Comparison of ENCODE assay signal across 12 cellular contexts in genomic region chr6:108621117-108621516, GRCh38.
A peak's percentile ranks its signal among the peaks of the same experiment; 100 is the strongest.
DNase-seq lines count a peak whose midpoint lies in the region; ATAC-seq and TF ChIP-seq lines count a peak whose summit lies in the region.
"Had no signal": no experiment of that assay in that cellular context is flagged by ENCODE, and none has a peak within 500 bp of the region (broad histone marks: within the 10 kb centered on the region; RNA-seq: fewer than 3 reads in every experiment).

No MANE protein-coding gene starts in this region.

- intact Hi-C loops in activated T-helper 2 cell treated with anti-CD3 and anti-CD28 coated beads, Interferon-gamma antibody, Interleukin-2, Interleukin-4, amounts not matched to agents 10 μg/mL and 5 μg/mL and 100 μg/mL, durations not matched to agents 14 hours and 24 hours and 36 hours (cut with micrococcal nuclease): no loop called here

- peaks cover 74 to 94% of the 10 kb centered on the region in 2 experiments for H3K4me1 ChIP-seq in neutrophil (ENCODE audit: control insufficient read depth in 1 of 2, insufficient read depth in 1 of 2, low read depth in 1 of 2, low read length in 1 of 2)

- peaks cover 59% of the 10 kb centered on the region for H3K4me1 Mint-ChIP-seq in central memory CD8-positive, alpha-beta T cell
- H3K4me1 Mint-ChIP-seq in activated T-helper 2 cell treated with anti-CD3 and anti-CD28 coated beads, Interferon-gamma antibody, Interleukin-2, Interleukin-4, amounts not matched to agents 10 μg/mL and 5 μg/mL and 100 μg/mL, durations not matched to agents 14 hours and 24 hours and 36 hours (ENCODE audit: low read depth): peaks cover 10% of the 10 kb centered on the region

- no peak for TF ChIP-seq CTCF in neutrophil (IDR thresholded peaks at IDR 0.05)

- H3K9me3 Mint-ChIP-seq in central memory CD8-positive, alpha-beta T cell: no peaks in the 10 kb centered on the region
- no peaks in the 10 kb centered on the region for H3K9me3 Mint-ChIP-seq in activated T-helper 2 cell treated with anti-CD3 and anti-CD28 coated beads, Interferon-gamma antibody, Interleukin-2, Interleukin-4, amounts not matched to agents 10 μg/mL and 5 μg/mL and 100 μg/mL, durations not matched to agents 14 hours and 24 hours and 36 hours
- H3K9me3 Mint-ChIP-seq: activated naive CD8-positive, alpha-beta T cell treated with anti-CD3 and anti-CD28 coated beads, Interleukin-2, amount 10 ng/mL, durations not matched to agents 7 days and 5 days; naive B cell; stimulated activated naive CD8-positive, alpha-beta T cell treated with anti-CD3 and anti-CD28 coated beads, Interleukin-15, amount 100 ng/mL, for 72 hours had no signal

- peak overlapping the region; percentile 91 for H3K27ac ChIP-seq in neutrophil

- DNase-seq in AG20443 (ENCODE audit: low spot score) (peak; percentile 80), HK-2 (ENCODE audit: unreplicated experiment) (peak; percentile 65), NCI-H2227 treated with DMSO at 0.1 percent for 48 hours (lab: John Stamatoyannopoulos, UW) (no peak), SW 1271 (lab: John Stamatoyannopoulos, UW) (no peak)
- DNase-seq in central memory CD8-positive, alpha-beta T cell (ENCODE audit: low spot score in 2 of 2): no peak
- no peak for DNase-seq in activated T-helper 2 cell treated with anti-CD3 and anti-CD28 coated beads, Interferon-gamma antibody, Interleukin-2, Interleukin-4, amounts not matched to agents 10 μg/mL and 5 μg/mL and 100 μg/mL, durations not matched to agents 14 hours and 24 hours and 36 hours (ENCODE audit: low spot score)
- DNase-seq: activated naive CD8-positive, alpha-beta T cell treated with anti-CD3 and anti-CD28 coated beads, Interleukin-2, amount 10 ng/mL, durations not matched to agents 7 days and 5 days; naive B cell; OCI-M1 had no signal

- H3K27me3 ChIP-seq in neutrophil: no peaks in the 10 kb centered on the region

- peaks cover 1% of the 10 kb centered on the region for H3K36me3 Mint-ChIP-seq in central memory CD8-positive, alpha-beta T cell (ENCODE audit: insufficient read depth)
- no peaks in the 10 kb centered on the region for H3K36me3 Mint-ChIP-seq in activated T-helper 2 cell treated with anti-CD3 and anti-CD28 coated beads, Interferon-gamma antibody, Interleukin-2, Interleukin-4, amounts not matched to agents 10 μg/mL and 5 μg/mL and 100 μg/mL, durations not matched to agents 14 hours and 24 hours and 36 hours (ENCODE audit: low read depth)
- H3K36me3 Mint-ChIP-seq: naive B cell had no signal

- no peaks in the 10 kb centered on the region for H3K9me3 ChIP-seq in neutrophil

- H3K36me3 ChIP-seq in neutrophil: no peaks in the 10 kb centered on the region

- H3K27me3 Mint-ChIP-seq in central memory CD8-positive, alpha-beta T cell: no peaks in the 10 kb centered on the region
- peaks cover 5% of the 10 kb centered on the region for H3K27me3 Mint-ChIP-seq in activated T-helper 2 cell treated with anti-CD3 and anti-CD28 coated beads, Interferon-gamma antibody, Interleukin-2, Interleukin-4, amounts not matched to agents 10 μg/mL and 5 μg/mL and 100 μg/mL, durations not matched to agents 14 hours and 24 hours and 36 hours (ENCODE audit: low read depth)
- H3K27me3 Mint-ChIP-seq: naive B cell; stimulated activated naive CD8-positive, alpha-beta T cell treated with anti-CD3 and anti-CD28 coated beads, Interleukin-15, amount 100 ng/mL, for 72 hours had no signal

- H3K4me3 ChIP-seq in neutrophil (ENCODE audit: low read depth in 1 of 2, low read length in 1 of 2): no peak overlapping the region

- peak overlapping the region; percentile 22 for H3K27ac Mint-ChIP-seq in central memory CD8-positive, alpha-beta T cell (ENCODE audit: low read depth)
- H3K27ac Mint-ChIP-seq in activated T-helper 2 cell treated with anti-CD3 and anti-CD28 coated beads, Interferon-gamma antibody, Interleukin-2, Interleukin-4, amounts not matched to agents 10 μg/mL and 5 μg/mL and 100 μg/mL, durations not matched to agents 14 hours and 24 hours and 36 hours: no peak overlapping the region
- H3K27ac Mint-ChIP-seq: activated naive CD8-positive, alpha-beta T cell treated with anti-CD3 and anti-CD28 coated beads, Interleukin-2, amount 10 ng/mL, durations not matched to agents 7 days and 5 days had no signal

- H3K4me3 Mint-ChIP-seq in central memory CD8-positive, alpha-beta T cell: no peak overlapping the region
- H3K4me3 Mint-ChIP-seq in activated T-helper 2 cell treated with anti-CD3 and anti-CD28 coated beads, Interferon-gamma antibody, Interleukin-2, Interleukin-4, amounts not matched to agents 10 μg/mL and 5 μg/mL and 100 μg/mL, durations not matched to agents 14 hours and 24 hours and 36 hours (ENCODE audit: low read depth): no peak overlapping the region
- H3K4me3 Mint-ChIP-seq: activated naive CD8-positive, alpha-beta T cell treated with anti-CD3 and anti-CD28 coated beads, Interleukin-2, amount 10 ng/mL, durations not matched to agents 7 days and 5 days; naive B cell; stimulated activated naive CD8-positive, alpha-beta T cell treated with anti-CD3 and anti-CD28 coated beads, Interleukin-15, amount 100 ng/mL, for 72 hours had no signal

- ATAC-seq in central memory CD8-positive, alpha-beta T cell (replicated peaks; ENCODE audit: extremely low read depth, poor library complexity, severe bottlenecking): no peak
- ATAC-seq in HG03159 (IDR thresholded peaks at IDR 0.05; ENCODE audit: unreplicated experiment): no peak
- ATAC-seq: stimulated activated naive CD8-positive, alpha-beta T cell treated with anti-CD3 and anti-CD28 coated beads, Interleukin-15, amount 100 ng/mL, for 72 hours had no signal

Comparison
In these comparisons a context has a peak if more than half of its experiments do, and no peak if none do; other contexts are left out.
1. DNase-seq: peak in AG20443 (single experiment) and HK-2 (single experiment); none in central memory CD8-positive, alpha-beta T cell (0 of 2), NCI-H2227 treated with DMSO at 0.1 percent for 48 hours (single experiment), activated T-helper 2 cell treated with anti-CD3 and anti-CD28 coated beads, Interferon-gamma antibody, Interleukin-2, Interleukin-4, amounts not matched to agents 10 μg/mL and 5 μg/mL and 100 μg/mL, durations not matched to agents 14 hours and 24 hours and 36 hours (single experiment) and SW 1271 (0 of 2).